12 cellular contexts compared by ENCODE assay signal in genomic region chr2:207231106-207231860, GRCh38.
A peak's percentile ranks its signal among the peaks of the same experiment; 100 is the strongest.
DNase-seq lines count a peak whose midpoint lies in the region; ATAC-seq, FAIRE-seq and TF ChIP-seq lines count a peak whose summit lies in the region.
"Had no signal": no experiment of that assay in that cellular context is flagged by ENCODE, and none has a peak within 500 bp of the region (broad histone marks: within the 10 kb centered on the region; RNA-seq: fewer than 3 reads in every experiment).

No MANE protein-coding gene starts in this region.

- H3K36me3 Mint-ChIP-seq in CD14-positive monocyte (peaks cover 5 to 8% of the 10 kb centered on the region in 2 donors), brain (no peaks in the 10 kb centered on the region), neural progenitor cell (peaks cover 2% of the 10 kb centered on the region)
- no peaks in the 10 kb centered on the region for H3K36me3 Mint-ChIP-seq in activated CD8-positive, alpha-beta memory T cell treated with anti-CD3 and anti-CD28 coated beads, Interleukin-2, amount 10 ng/mL, durations not matched to agents 7 days and 5 days

- no peaks in the 10 kb centered on the region for H3K36me3 ChIP-seq in neural progenitor cell

- intact Hi-C loops in CD14-positive monocyte (cut with micrococcal nuclease), result no loop called here

- H3K9ac ChIP-seq in neural progenitor cell, result no peak overlapping the region

- no peaks in the 10 kb centered on the region for H3K9me3 ChIP-seq in neural progenitor cell (ENCODE audit: low read depth)
- H3K9me3 ChIP-seq: body of pancreas had no signal

- DNase-seq in CD14-positive monocyte (ENCODE audit: low spot score) (no peak), GM12892 (ENCODE audit: insufficient read length) (no peak), neural progenitor cell (ENCODE audit: low spot score) (no peak)
- DNase-seq in activated CD8-positive, alpha-beta memory T cell treated with anti-CD3 and anti-CD28 coated beads, Interleukin-2, amount 10 ng/mL, durations not matched to agents 7 days and 5 days, result no peak
- DNase-seq: NCI-H1048; NCI-H226; stimulated activated CD4-positive, alpha-beta T cell treated with anti-CD3 and anti-CD28 coated beads, Interleukin-4, amount 100 ng/mL, for 1 hour had no signal

- peak; percentile 33 for FAIRE-seq in GM12892 (lab: Jason Lieb, UNC)
- FAIRE-seq: islet of Langerhans had no signal

- H3K4me3 Mint-ChIP-seq in CD14-positive monocyte, result no peak overlapping the region
- peak overlapping the region; percentile 31 to 62 (median 45) for H3K4me3 Mint-ChIP-seq in brain
- H3K4me3 Mint-ChIP-seq in neural progenitor cell, result no peak overlapping the region
- H3K4me3 Mint-ChIP-seq in activated CD8-positive, alpha-beta memory T cell treated with anti-CD3 and anti-CD28 coated beads, Interleukin-2, amount 10 ng/mL, durations not matched to agents 7 days and 5 days, result no peak overlapping the region

- H3K27me3 Mint-ChIP-seq in CD14-positive monocyte (ENCODE audit: low read depth in 3 of 3), result peaks cover 0 to 9% (median 3%) of the 10 kb centered on the region in 3 donors
- peaks cover 4% of the 10 kb centered on the region for H3K27me3 Mint-ChIP-seq in brain
- peaks cover 10% of the 10 kb centered on the region for H3K27me3 Mint-ChIP-seq in neural progenitor cell (ENCODE audit: insufficient read depth, low read depth)
- peaks cover 14% of the 10 kb centered on the region for H3K27me3 Mint-ChIP-seq in activated CD8-positive, alpha-beta memory T cell treated with anti-CD3 and anti-CD28 coated beads, Interleukin-2, amount 10 ng/mL, durations not matched to agents 7 days and 5 days

- H3K4me2 ChIP-seq in neural progenitor cell, result no peak overlapping the region

- TF ChIP-seq POLR2A in GM12892 (IDR thresholded peaks at IDR 0.05; ENCODE audit: low read depth, low read length), result no peak

- no peaks in the 10 kb centered on the region for H3K27me3 ChIP-seq in neural progenitor cell
- H3K27me3 ChIP-seq: body of pancreas had no signal

- no peaks in the 10 kb centered on the region for H4K20me1 ChIP-seq in neural progenitor cell (ENCODE audit: low read depth)

- no peak overlapping the region for H3K27ac ChIP-seq in neural progenitor cell
- H3K27ac ChIP-seq: body of pancreas had no signal

- H3F3A ChIP-seq in neural progenitor cell (ENCODE audit: low read depth), result peaks cover 16% of the 10 kb centered on the region

- peaks cover 46% of the 10 kb centered on the region for H3K4me1 ChIP-seq in neural progenitor cell
- H3K4me1 ChIP-seq: body of pancreas had no signal

- H3K9me3 Mint-ChIP-seq in CD14-positive monocyte, result peaks cover 15 to 36% (median 23%) of the 10 kb centered on the region in 7 donors
- H3K9me3 Mint-ChIP-seq in brain, result no peaks in the 10 kb centered on the region
- peaks cover 2% of the 10 kb centered on the region for H3K9me3 Mint-ChIP-seq in neural progenitor cell
- no peaks in the 10 kb centered on the region for H3K9me3 Mint-ChIP-seq in activated CD8-positive, alpha-beta memory T cell treated with anti-CD3 and anti-CD28 coated beads, Interleukin-2, amount 10 ng/mL, durations not matched to agents 7 days and 5 days (ENCODE audit: low read depth)

- TF ChIP-seq CTCF in CD14-positive monocyte (IDR thresholded peaks at IDR 0.05), result no peak
- TF ChIP-seq CTCF in brain (conservative IDR thresholded peaks at IDR 0.05), result no peak
- TF ChIP-seq CTCF in neural progenitor cell (IDR thresholded peaks at IDR 0.05), result no peak

- ATAC-seq in GM21367 (IDR thresholded peaks at IDR 0.05; ENCODE audit: unreplicated experiment) (no peak), HG02610 (IDR thresholded peaks at IDR 0.05; ENCODE audit: unreplicated experiment) (no peak)
- no peak for ATAC-seq in activated CD8-positive, alpha-beta memory T cell treated with anti-CD3 and anti-CD28 coated beads, Interleukin-2, amount 10 ng/mL, durations not matched to agents 7 days and 5 days

- no peak overlapping the region for H3K4me3 ChIP-seq in neural progenitor cell
- H3K4me3 ChIP-seq: body of pancreas had no signal

- no peak overlapping the region for H2AFZ ChIP-seq in neural progenitor cell (replicated peaks)

- H3K27ac Mint-ChIP-seq in CD14-positive monocyte (peak overlapping the region; percentile 79 to 93 (median 85)), brain (peak overlapping the region; percentile 92 to 95 (median 95)), neural progenitor cell (peak overlapping the region; percentile 51)
- no peak overlapping the region for H3K27ac Mint-ChIP-seq in activated CD8-positive, alpha-beta memory T cell treated with anti-CD3 and anti-CD28 coated beads, Interleukin-2, amount 10 ng/mL, durations not matched to agents 7 days and 5 days

- peaks cover 25% of the 10 kb centered on the region for H3K4me1 Mint-ChIP-seq in CD14-positive monocyte
- peaks cover 72% of the 10 kb centered on the region for H3K4me1 Mint-ChIP-seq in brain
- peaks cover 69% of the 10 kb centered on the region for H3K4me1 Mint-ChIP-seq in neural progenitor cell
- H3K4me1 Mint-ChIP-seq in activated CD8-positive, alpha-beta memory T cell treated with anti-CD3 and anti-CD28 coated beads, Interleukin-2, amount 10 ng/mL, durations not matched to agents 7 days and 5 days, result peaks cover 10% of the 10 kb centered on the region

- CTCF ChIA-PET in activated CD8-positive, alpha-beta memory T cell treated with anti-CD3 and anti-CD28 coated beads, Interleukin-2, amount 10 ng/mL, durations not matched to agents 7 days and 5 days (lab: Charles Lee), result no interaction called here

- H3K79me2 ChIP-seq in neural progenitor cell (ENCODE audit: low read depth), result no peaks in the 10 kb centered on the region

Comparison
In these comparisons a context has a peak if more than half of its experiments do, and no peak if none do; other contexts are left out.
1. H3K4me3 Mint-ChIP-seq: peak in brain (5 of 5); none in CD14-positive monocyte (0 of 2), neural progenitor cell (single experiment) and activated CD8-positive, alpha-beta memory T cell treated with anti-CD3 and anti-CD28 coated beads, Interleukin-2, amount 10 ng/mL, durations not matched to agents 7 days and 5 days (single experiment).